ENCODE assay signal across 14 cellular contexts in the genomic region with DNA sequence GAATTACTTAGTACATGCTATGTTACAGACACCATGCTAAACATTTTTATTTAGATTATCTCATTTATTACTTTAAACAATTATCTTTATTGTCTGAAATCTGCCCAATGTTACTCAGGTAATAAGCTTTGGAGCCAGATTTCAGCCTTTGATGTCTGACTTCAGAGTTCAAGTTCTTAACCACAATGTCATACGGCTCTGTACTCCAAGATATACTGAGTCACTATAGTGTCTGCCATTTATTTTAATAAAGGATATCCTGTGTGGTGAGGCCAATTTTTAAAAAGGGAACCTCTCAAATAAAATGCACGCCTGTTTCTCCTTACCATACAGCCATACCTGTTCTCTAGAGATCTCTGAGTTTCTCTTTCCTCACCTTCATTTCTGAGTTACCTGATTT.
"Had no signal": no experiment of that assay in that cellular context is flagged by ENCODE, and none has a peak within 500 bp of the region (broad histone marks: within the 10 kb centered on the region; RNA-seq: fewer than 3 reads in every experiment).

No MANE protein-coding gene starts in this region.

- H3K4me2 ChIP-seq: neural progenitor cell had no signal

- H3K4me3 ChIP-seq: breast epithelium, esophagus muscularis mucosa, lower lobe of right lung, neural progenitor cell, pancreas, skin epidermis had no signal

- H3K4me1 ChIP-seq: breast epithelium, esophagus muscularis mucosa, lower lobe of right lung, neural progenitor cell, pancreas had no signal

- H3K27me3 ChIP-seq: breast epithelium, esophagus muscularis mucosa, neural progenitor cell, pancreas had no signal

- H3K36me3 ChIP-seq: breast epithelium, esophagus muscularis mucosa, lower lobe of right lung, neural progenitor cell, pancreas had no signal

- H3K9me3 ChIP-seq: breast epithelium, esophagus muscularis mucosa, lower lobe of right lung, pancreas had no signal

- ATAC-seq: left cardiac atrium, lower lobe of right lung, pancreas had no signal

- H2AFZ ChIP-seq: neural progenitor cell had no signal

- H3K27ac ChIP-seq: breast epithelium, esophagus muscularis mucosa, lower lobe of right lung, neural progenitor cell, pancreas, skin epidermis had no signal

- DNase-seq: activated CD4-positive, alpha-beta T cell treated with anti-CD3 and anti-CD28 coated beads for 48 hours; activated naive CD4-positive, alpha-beta T cell treated with anti-CD3 and anti-CD28 coated beads, Interleukin-2, amount 10 ng/mL, durations not matched to agents 7 days and 5 days; glutamatergic neuron; immature natural killer cell; left cardiac atrium; lower lobe of right lung; midbrain; pancreas; retina; stimulated activated CD4-positive, alpha-beta T cell treated with anti-CD3 and anti-CD28 coated beads, Interleukin-4, amount 100 ng/mL, for 4 hours had no signal

- H3K9ac ChIP-seq: neural progenitor cell had no signal
